8 cellular contexts compared by ENCODE assay signal in the genomic region with DNA sequence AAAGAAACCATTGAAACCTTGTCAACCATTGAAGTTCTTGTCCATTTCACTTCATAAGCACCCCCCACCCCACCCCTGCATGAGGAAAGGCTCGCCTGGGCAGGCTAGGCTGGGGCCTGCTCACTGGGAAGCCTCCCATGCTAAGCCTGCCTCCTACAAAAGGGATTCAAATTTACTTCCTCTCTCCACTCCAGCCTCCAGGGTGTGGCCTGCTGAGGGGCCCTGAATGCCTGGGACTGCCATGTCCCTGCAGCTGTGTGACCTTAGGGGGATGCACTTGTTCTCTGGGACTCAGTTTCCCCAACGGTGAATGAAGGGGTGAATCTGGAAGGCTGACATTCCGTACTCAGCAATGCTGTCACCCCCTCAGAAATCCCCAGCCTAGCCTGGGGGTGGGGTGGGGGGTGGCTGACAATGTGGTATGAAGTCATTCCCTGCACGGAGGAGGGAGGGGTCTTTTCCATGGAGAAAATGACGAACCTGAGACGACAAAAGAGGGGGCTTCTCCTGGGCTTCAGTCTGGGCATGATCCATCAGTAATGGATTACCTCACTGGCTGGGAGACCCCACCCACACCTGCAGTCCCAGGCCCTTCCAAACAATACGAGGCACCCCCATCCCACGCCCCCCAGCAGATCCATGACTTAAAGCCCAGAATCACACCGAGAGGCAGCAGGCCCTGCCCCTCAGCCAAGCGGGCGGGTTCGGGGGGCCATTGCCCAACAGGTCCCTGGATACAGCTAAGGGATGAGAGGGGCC.
DNase-seq lines count a peak whose midpoint lies in the region; ATAC-seq and TF ChIP-seq lines count a peak whose summit lies in the region.

No MANE protein-coding gene starts in this region.

- in situ Hi-C loops in HAP-1 (cut with MboI; ENCODE audit: low sequenced_read_pairs) = no loop called here

- TF ChIP-seq CTCF in fibroblast of pulmonary artery (IDR thresholded peaks at IDR 0.05; ENCODE audit: low read length, missing control alignments) = no peak

- H3K27me3 ChIP-seq in HAP-1 (ENCODE audit: low read depth) = no peaks in the 10 kb centered on the region
- no peaks in the 10 kb centered on the region for H3K27me3 ChIP-seq in rectal smooth muscle tissue (ENCODE audit: control insufficient read depth, insufficient read depth, low read length)

- DNase-seq in HAP-1 (ENCODE audit: low spot score in 2 of 2) (peak; percentile 19 to 58), SK-N-MC (ENCODE audit: low read depth, low spot score) (no peak), fibroblast of pulmonary artery (ENCODE audit: low read depth) (no peak), D341Med (ENCODE audit: low spot score) (no peak), NCI-H1930 (lab: John Stamatoyannopoulos, UW) (no peak), T-helper 9 cell (no peak)

- H3K36me3 ChIP-seq in HAP-1 (replicated peaks) (peaks cover 4% of the 10 kb centered on the region; the same call in 1 of the 2 replicates), SK-N-MC (ENCODE audit: insufficient read depth, low read length) (no peaks in the 10 kb centered on the region), rectal smooth muscle tissue (ENCODE audit: control insufficient read depth, insufficient read depth, low read length) (no peaks in the 10 kb centered on the region)

- H3K4me1 ChIP-seq in HAP-1 (peaks cover 11% of the 10 kb centered on the region; the same call in 1 of the 2 replicates), rectal smooth muscle tissue (ENCODE audit: control insufficient read depth, insufficient read depth, low read length) (peaks cover 7% of the 10 kb centered on the region)

- H3K9ac ChIP-seq in SK-N-MC (ENCODE audit: insufficient read length) (peak overlapping the region; percentile 8), rectal smooth muscle tissue (ENCODE audit: low read length) (no peak overlapping the region)

- peak overlapping the region; percentile 64 for H3K4me3 ChIP-seq in HAP-1
- H3K4me3 ChIP-seq in SK-N-MC = peak overlapping the region; percentile 82
- H3K4me3 ChIP-seq in fibroblast of pulmonary artery (replicated peaks; ENCODE audit: low read depth, low read length) = peak overlapping the region; percentile 68
- H3K4me3 ChIP-seq in rectal smooth muscle tissue (ENCODE audit: low read length) = peak overlapping the region; percentile 69

- no peak for ATAC-seq in GM18519 (IDR thresholded peaks at IDR 0.05; ENCODE audit: low FRiP score, unreplicated experiment)

- no peaks in the 10 kb centered on the region for H3K9me3 ChIP-seq in HAP-1
- H3K9me3 ChIP-seq in SK-N-MC (ENCODE audit: low read depth, low read length) = no peaks in the 10 kb centered on the region

- H3K27ac ChIP-seq in SK-N-MC (no peak overlapping the region), rectal smooth muscle tissue (ENCODE audit: low read depth, low read length) (no peak overlapping the region)

Comparison
In these comparisons a context has a peak if more than half of its experiments do, and no peak if none do; other contexts are left out.
1. DNase-seq: peak in HAP-1 (2 of 2); none in SK-N-MC (single experiment), fibroblast of pulmonary artery (single experiment), D341Med (single experiment), NCI-H1930 (0 of 2) and T-helper 9 cell (single experiment).
2. Peak in every context shown above with its lines, with median percentiles within 50 percentile points of each other: H3K4me3 ChIP-seq.